Comparison of ENCODE assay signal across 8 cellular contexts in the genomic region with DNA sequence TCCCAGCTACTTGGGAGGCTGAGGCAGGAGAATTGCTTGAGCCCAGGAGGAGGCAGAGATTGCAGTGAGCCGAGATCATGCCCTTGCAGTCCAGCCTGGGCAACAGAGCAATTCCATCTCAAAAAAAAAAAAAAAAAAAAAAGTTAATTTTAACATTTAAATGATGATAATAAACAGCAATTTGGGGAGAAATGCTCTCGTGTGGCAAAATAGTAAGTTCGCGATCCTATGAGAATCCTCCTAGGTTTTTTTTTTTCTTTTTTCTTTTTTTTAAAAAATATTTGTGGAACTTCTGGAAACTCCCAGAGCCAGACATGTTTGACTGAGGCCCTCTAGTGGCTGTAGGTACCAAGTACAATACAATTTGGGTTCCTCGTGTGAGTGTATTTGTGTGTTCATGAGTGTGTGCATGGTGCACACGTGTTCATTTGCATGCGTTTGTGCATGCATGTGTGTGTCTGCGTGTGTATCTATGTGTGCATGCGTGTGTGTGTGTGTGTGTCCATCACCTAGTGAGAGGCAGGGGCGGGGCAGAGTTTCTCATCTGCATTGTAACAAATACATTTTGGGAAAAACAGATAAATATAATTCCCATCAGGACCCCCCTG. TPM values are rescaled to one million over a fixed set of nuclear protein-coding genes. Genes with fewer than 3 reads are reported as not detected.
DNase-seq lines count a peak whose midpoint lies in the region; ATAC-seq, FAIRE-seq and TF ChIP-seq lines count a peak whose summit lies in the region.

No MANE protein-coding gene starts in this region.

- no TSS peak for BruUV-seq in K562 (replicated peaks; lab: Mats Ljungman, UMichigan)

- H3K4me3 ChIP-seq in KMS-11 (IDR thresholded peaks at IDR 0.05; ENCODE audit: insufficient read depth, low read depth, low read length) (no peak overlapping the region), K562 (no peak overlapping the region), iPS DF 6.9 (ENCODE audit: low read length) (no peak overlapping the region)

- H3K4me2 ChIP-seq in KMS-11 (no peak overlapping the region), K562 (ENCODE audit: insufficient read depth, low read length) (no peak overlapping the region; the same call in 1 of the 2 replicates)

- H4K20me1 ChIP-seq in KMS-11 (ENCODE audit: insufficient read depth) (no peaks in the 10 kb centered on the region), K562 (replicated peaks; ENCODE audit: control insufficient read depth, insufficient read depth, low read length) (no peaks in the 10 kb centered on the region)

- peak; percentile 87 for FAIRE-seq in K562 (lab: Jason Lieb, UNC)

- peak; percentile 87 for TF ChIP-seq CTCF in KMS-11 (conservative IDR thresholded peaks at IDR 0.05; ENCODE audit: low read depth, low read length)
- peak; percentile 69 to 89 (median 78) for TF ChIP-seq CTCF in K562 (IDR thresholded peaks at IDR 0.05 in 2 of 3, conservative IDR thresholded peaks at IDR 0.05 in 1 of 3; ENCODE audit: insufficient read depth in 2 of 3, low read depth in 1 of 3, low read length in 3 of 3)

- TF ChIP-seq RAD21 in K562 (CRISPR knock-in tag; conservative IDR thresholded peaks at IDR 0.05 in 1 of 2, IDR thresholded peaks at IDR 0.05 in 1 of 2): peak; percentile 78 to 85

- 0 out of 2 replicates have a peak, but pooled peaks have one; percentile 11 for TF ChIP-seq EP300 in K562 (IDR thresholded peaks at IDR 0.05; ENCODE audit: low read length)

- in situ Hi-C loops in K562 (cut with MboI): no loop called here

- H3K9ac ChIP-seq in KMS-11 (no peak overlapping the region), K562 (ENCODE audit: insufficient read depth in 1 of 2, low read depth in 2 of 2, low read length in 2 of 2) (no peak overlapping the region)

- intact Hi-C loops in K562 (cut with micrococcal nuclease): loop anchor here (1.0 to 10.0 kb wide), 4 partner anchors 116 to 239 kb away; partner anchors contain the start of genes AP3D1, PLEKHJ1 and SF3A2

- H3K27ac ChIP-seq in KMS-11 (no peak overlapping the region), K562 (ENCODE audit: extremely low read depth, low read depth, low read length) (no peak overlapping the region; the same call in 2 of the 3 replicates), iPS DF 6.9 (ENCODE audit: low read length) (no peak overlapping the region)

- H3K4me1 ChIP-seq in KMS-11 (ENCODE audit: low read depth, poor library complexity, severe bottlenecking) (peaks cover 47% of the 10 kb centered on the region), K562 (replicated peaks in 1 of 2; ENCODE audit: control insufficient read depth in 2 of 2, insufficient read depth in 2 of 2, low read length in 2 of 2) (peaks cover 6 to 19% of the 10 kb centered on the region in 2 experiments; a peak in 4 of 5 replicates), iPS DF 6.9 (ENCODE audit: control insufficient read depth, insufficient read depth, low read length) (no peaks in the 10 kb centered on the region)

- H3K27me3 ChIP-seq in KMS-11 (ENCODE audit: insufficient read depth, low read depth) (no peaks in the 10 kb centered on the region), K562 (ENCODE audit: control insufficient read depth in 2 of 2, insufficient read depth in 2 of 2, low read length in 2 of 2) (no peaks in the 10 kb centered on the region), iPS DF 6.9 (ENCODE audit: control insufficient read depth, insufficient read depth, low read length) (no peaks in the 10 kb centered on the region)

- H3K9me3 ChIP-seq in K562 (replicated peaks; ENCODE audit: control insufficient read depth, insufficient read depth, low read depth, low read length) (no peaks in the 10 kb centered on the region; the same call in 1 of the 2 replicates), iPS DF 6.9 (ENCODE audit: control insufficient read depth, insufficient read depth, low read length) (no peaks in the 10 kb centered on the region)

- H3K36me3 ChIP-seq in KMS-11 (ENCODE audit: insufficient read depth) (no peaks in the 10 kb centered on the region), K562 (ENCODE audit: control insufficient read depth, insufficient read depth, low read length) (no peaks in the 10 kb centered on the region), iPS DF 6.9 (ENCODE audit: control insufficient read depth, insufficient read depth, low read length) (no peaks in the 10 kb centered on the region)

- no peak for TF ChIP-seq POLR2A in K562 (conservative IDR thresholded peaks at IDR 0.05)

- no peaks in the 10 kb centered on the region for H3K9me1 ChIP-seq in K562 (ENCODE audit: control insufficient read depth, insufficient read depth, low read length)

- no peak overlapping the region for H2AFZ ChIP-seq in KMS-11 (ENCODE audit: low read depth)
- peak overlapping the region; percentile 51; the same call in 1 of the 2 replicates for H2AFZ ChIP-seq in K562 (ENCODE audit: low read depth, low read length)

- WGBS in K562 (ENCODE audit: insufficient coverage, low coverage, missing lambda C conversion rate): 6% methylated on average over 10 of the region's 10 CpGs
- no CpG with 5 or more reads among the region's 10 CpGs for WGBS in iPS DF 6.9 (ENCODE audit: insufficient coverage, insufficient read length)

- DNase-seq in NOMO-1 treated with DMSO at 0.1 percent for 48 hours (lab: John Stamatoyannopoulos, UW; ENCODE audit: unreplicated experiment) (peak; percentile 47), NOMO-1 treated with dmso at 0.1 percent for 144 hours (lab: John Stamatoyannopoulos, UW; ENCODE audit: unreplicated experiment) (no peak), RPMI7951 (ENCODE audit: low read depth) (peak; percentile 72), K562 (ENCODE audit: extremely low read depth in 1 of 4, low spot score in 3 of 4) (peak; percentile 55 to 71 (median 61)), iPS DF 6.9 (ENCODE audit: low read depth, low spot score) (peak; percentile 35)
- DNase-seq in stimulated activated CD4-positive, alpha-beta T cell treated with anti-CD3 and anti-CD28 coated beads, Interleukin-2, amount 100 ng/mL, for 24 hours: peak; percentile 14 to 33

- POLR2A ChIA-PET in K562 (lab: Yijun Ruan, JAX): no interaction called here

- ATAC-seq in K562 (peak; percentile 59), HG02759 (IDR thresholded peaks at IDR 0.05; ENCODE audit: unreplicated experiment) (no peak)

- H3K79me2 ChIP-seq in KMS-11 (ENCODE audit: insufficient read depth, low read depth) (no peaks in the 10 kb centered on the region), K562 (ENCODE audit: control insufficient read depth, insufficient read depth, low read length) (no peaks in the 10 kb centered on the region)

- CTCF ChIA-PET in K562 (lab: Yijun Ruan, JAX; ENCODE audit: low intra/inter-chr PET ratio): interaction anchor here (0.6 to 1.4 kb wide), 6 partner anchors 39 to 295 kb away, joined by 3 to 5 read pairs (median 3); partner anchors contain the start of genes MOB3A and PLEKHJ1

TF ChIP-seq in K562, 482 proteins besides CTCF, POLR2A, EP300 and RAD21 (continues in another document):
- TF ChIP-seq RBM14 (IDR thresholded peaks at IDR 0.05; ENCODE audit: borderline replicate concordance, insufficient read depth, low read depth, low read length) (no peak), BHLHE40 (IDR thresholded peaks at IDR 0.05; ENCODE audit: low read length) (peak; percentile 44; the same call in 1 of the 2 replicates), ZNF644 (tag; IDR thresholded peaks at IDR 0.05; ENCODE audit: low read depth) (no peak), EP400 (IDR thresholded peaks at IDR 0.05) (no peak; the same call in 1 of the 2 replicates)

RNA-seq across cellular contexts. Expression of gene TMPRSS9, which starts 31.2 kb away (rescaled TPM):
- total RNA-seq in RPMI7951 (2014; rRNA removed; shearing (Covaris generic)): 0.10 TPM in 1 of 2 replicates, not detected in the other
- total RNA-seq in K562 (2011; cell fraction: chromatin; rRNA removed; ENCODE audit: low replicate concordance): 1.7 TPM in 1 of 2 replicates, not detected in the other
- 0.33 and 0.66 TPM in 2 replicates for total RNA-seq in K562 (2011; cell fraction: nucleolus; rRNA removed)
- total RNA-seq in K562 (2011; cell fraction: nucleoplasm; rRNA removed): 0.15 TPM in 1 of 2 replicates, not detected in the other
- not detected in 2 replicates for total RNA-seq in K562 (2014; rRNA removed)
- total RNA-seq in K562 (2014; rRNA removed; fragmentation: Illumina TruSeq; extraction: Trizol): not detected in 2 replicates
- not detected in 2 replicates for total RNA-seq in K562 (2015; rRNA removed; fragmentation: Illumina TruSeq; extraction: Trizol)
- 0.11 TPM in 1 of 2 replicates, not detected in the other for total RNA-seq in K562 (2021)
- polyA plus RNA-seq in K562 (2011; rRNA removed): 0.01 TPM in 1 of 2 replicates, not detected in the other
- 0.03 TPM in 1 of 2 replicates, not detected in the other for polyA plus RNA-seq in K562 (2011; cell fraction: cytosol; rRNA removed)
- polyA plus RNA-seq in K562 (2011; cell fraction: nucleus; rRNA removed): 0.04 and 0.24 TPM in 2 replicates
- polyA plus RNA-seq in K562 (2012): 0.34 and 2.1 TPM in 2 replicates
- polyA plus RNA-seq in K562 (2014; fragmentation: Illumina TruSeq; extraction: Trizol): not detected in 2 replicates
- not detected for polyA plus RNA-seq in K562 (2014; fragmentation: Nextera tagmentation; extraction: Ambion mirVana)
- polyA plus RNA-seq in K562 (2014; rRNA removed): 0.03 TPM in 1 of 2 replicates, not detected in the other
- not detected in 2 replicates for polyA minus RNA-seq in K562 (2011; rRNA and poly(A)+ RNA removed)
- not detected in 2 replicates for polyA minus RNA-seq in K562 (2011; cell fraction: cytosol; rRNA and poly(A)+ RNA removed)
- polyA minus RNA-seq in K562 (2011; cell fraction: nucleus; rRNA and poly(A)+ RNA removed): 0.11 TPM in 1 of 2 replicates, not detected in the other

RNA-seq across cellular contexts. Expression of gene TIMM13, which starts 36.2 kb away (rescaled TPM):
- total RNA-seq in RPMI7951 (2014; rRNA removed; shearing (Covaris generic)): 47.9 and 71.4 TPM in 2 replicates
- 33.4 and 83.5 TPM in 2 replicates for total RNA-seq in K562 (2011; cell fraction: chromatin; rRNA removed; ENCODE audit: low replicate concordance)
- 50.0 and 67.9 TPM in 2 replicates for total RNA-seq in K562 (2011; cell fraction: nucleolus; rRNA removed)
- 30.1 and 33.7 TPM in 2 replicates for total RNA-seq in K562 (2011; cell fraction: nucleoplasm; rRNA removed)
- 112 and 140 TPM in 2 replicates for total RNA-seq in K562 (2014; rRNA removed)
- 13.8 and 18.7 TPM in 2 replicates for total RNA-seq in K562 (2014; rRNA removed; fragmentation: Illumina TruSeq; extraction: Trizol)
- 81.1 and 90.4 TPM in 2 replicates for total RNA-seq in K562 (2015; rRNA removed; fragmentation: Illumina TruSeq; extraction: Trizol)
- 215 and 235 TPM in 2 replicates for total RNA-seq in K562 (2021)
- 35.0 and 50.3 TPM in 2 replicates for polyA plus RNA-seq in K562 (2011; rRNA removed)
- polyA plus RNA-seq in K562 (2011; cell fraction: cytosol; rRNA removed): 77.5 and 236 TPM in 2 replicates
- polyA plus RNA-seq in K562 (2011; cell fraction: nucleus; rRNA removed): 41.8 and 63.1 TPM in 2 replicates
- 83.8 and 112 TPM in 2 replicates for polyA plus RNA-seq in K562 (2012)
- 20.3 and 68.0 TPM in 2 replicates for polyA plus RNA-seq in K562 (2014; fragmentation: Illumina TruSeq; extraction: Trizol)
- polyA plus RNA-seq in K562 (2014; fragmentation: Nextera tagmentation; extraction: Ambion mirVana): 10 to 100 TPM; 17.6 to 71.8 TPM
- 105 and 132 TPM in 2 replicates for polyA plus RNA-seq in K562 (2014; rRNA removed)
- 4.1 and 9.6 TPM in 2 replicates for polyA minus RNA-seq in K562 (2011; rRNA and poly(A)+ RNA removed)
- 27.2 and 34.0 TPM in 2 replicates for polyA minus RNA-seq in K562 (2011; cell fraction: cytosol; rRNA and poly(A)+ RNA removed)
- 18.0 and 20.1 TPM in 2 replicates for polyA minus RNA-seq in K562 (2011; cell fraction: nucleus; rRNA and poly(A)+ RNA removed)
